Comparison of ENCODE assay signal across 8 cellular contexts in genomic region chr12:123364532-123365140, GRCh38. TPM values are rescaled to one million over a fixed set of nuclear protein-coding genes. Genes with fewer than 3 reads are reported as not detected.
DNase-seq lines count a peak whose midpoint lies in the region; ATAC-seq, FAIRE-seq and TF ChIP-seq lines count a peak whose summit lies in the region.

Gene SBNO1, minus strand, starts transcription at chr12:123364847. Its CDS starts 14,406 bp downstream, at chr12:123350441.

- CTCF ChIA-PET in K562 (lab: Yijun Ruan, JAX; ENCODE audit: low intra/inter-chr PET ratio), result interaction anchor here (1.1 kb wide), 1 partner anchor 8 kb away, joined by 3 read pairs; no protein-coding TSS in a partner anchor

- BruUV-seq in K562 (replicated peaks; lab: Mats Ljungman, UMichigan), result no TSS peak

- H3K4me2 ChIP-seq in K562 (ENCODE audit: insufficient read depth, low read length) (peak within 1 kb of the TSS; percentile 88), skeletal muscle satellite cell (ENCODE audit: low read length) (peak within 1 kb of the TSS; percentile 92)

- H3K4me3 ChIP-seq in K562, result peak within 1 kb of the TSS; percentile 93
- peak within 1 kb of the TSS; percentile 90 for H3K4me3 ChIP-seq in iPS-15b (ENCODE audit: low read depth, low read length)
- H3K4me3 ChIP-seq in skeletal muscle satellite cell (ENCODE audit: low read length), result peak within 1 kb of the TSS; percentile 85

- H3K9me1 ChIP-seq in K562 (ENCODE audit: control insufficient read depth, insufficient read depth, low read length), result no peaks in the 10 kb centered on the region

- TF ChIP-seq POLR2A in GM12891 (IDR thresholded peaks at IDR 0.05; ENCODE audit: low read depth, low read length), result peak; percentile 77
- TF ChIP-seq POLR2A in K562 (conservative IDR thresholded peaks at IDR 0.05), result peak; percentile 65

- POLR2A ChIA-PET in K562 (lab: Yijun Ruan, JAX), result interaction anchor here (0.7 to 9.2 kb wide), 11 partner anchors 9 to 237 kb away, joined by 3 to 151 read pairs (median 3); partner anchors contain the start of genes DDX55 and KMT5A

- ATAC-seq in HG02870 (IDR thresholded peaks at IDR 0.05; ENCODE audit: unreplicated experiment) (peak; percentile 34), K562 (peak; percentile 73)

- H3K9me3 ChIP-seq in K562 (replicated peaks; ENCODE audit: control insufficient read depth, insufficient read depth, low read depth, low read length), result no peaks in the 10 kb centered on the region
- no peaks in the 10 kb centered on the region for H3K9me3 ChIP-seq in iPS-15b (ENCODE audit: control insufficient read depth, insufficient read depth, low read length)
- no peaks in the 10 kb centered on the region for H3K9me3 ChIP-seq in skeletal muscle satellite cell (replicated peaks; ENCODE audit: low read length)

- peaks cover 50% of the 10 kb centered on the region for H3K79me2 ChIP-seq in K562 (ENCODE audit: control insufficient read depth, insufficient read depth, low read length)

- FAIRE-seq in GM12891 (lab: Jason Lieb, UNC) (no peak), K562 (lab: Jason Lieb, UNC) (no peak)

- peak; percentile 5; the same call in 1 of the 2 replicates for TF ChIP-seq EP300 in K562 (IDR thresholded peaks at IDR 0.05; ENCODE audit: low read length)

- TF ChIP-seq CTCF in K562 (IDR thresholded peaks at IDR 0.05 in 2 of 3, conservative IDR thresholded peaks at IDR 0.05 in 1 of 3; ENCODE audit: insufficient read depth in 2 of 3, low read depth in 1 of 3, low read length in 3 of 3), result no peak

- intact Hi-C loops in K562 (cut with micrococcal nuclease), result loop anchor here (1.0 to 5.0 kb wide), 3 partner anchors 19 to 218 kb away; partner anchors contain the start of gene TMED2

- H2AFZ ChIP-seq in K562 (ENCODE audit: low read depth, low read length), result peak within 1 kb of the TSS; percentile 96

- H3K4me1 ChIP-seq in K562 (replicated peaks in 1 of 2; ENCODE audit: control insufficient read depth in 2 of 2, insufficient read depth in 2 of 2, low read length in 2 of 2), result peaks cover 17 to 34% of the 10 kb centered on the region in 2 experiments
- H3K4me1 ChIP-seq in iPS-15b (ENCODE audit: control insufficient read depth, insufficient read depth, low read length), result peaks cover 5% of the 10 kb centered on the region
- peaks cover 11% of the 10 kb centered on the region for H3K4me1 ChIP-seq in skeletal muscle satellite cell (ENCODE audit: control insufficient read depth, insufficient read depth, low read length)

- H3K27me3 ChIP-seq in K562 (ENCODE audit: control insufficient read depth in 2 of 2, insufficient read depth in 2 of 2, low read length in 2 of 2) (no peaks in the 10 kb centered on the region), iPS-15b (ENCODE audit: control insufficient read depth, insufficient read depth, low read length) (no peaks in the 10 kb centered on the region), skeletal muscle satellite cell (ENCODE audit: control insufficient read depth, insufficient read depth, low read length) (no peaks in the 10 kb centered on the region)

- in situ Hi-C loops in K562 (cut with MboI) (no loop called here), KBM-7 (cut with MboI; ENCODE audit: low pct_unique_long_range_greater_than_20kb, low sequenced_read_pairs) (no loop called here)

- H4K20me1 ChIP-seq in K562 (replicated peaks; ENCODE audit: control insufficient read depth, insufficient read depth, low read length), result peaks cover 9% of the 10 kb centered on the region; the same call in 1 of the 2 replicates

- peaks cover 11% of the 10 kb centered on the region; the same call in 1 of the 3 replicates for H3K36me3 ChIP-seq in K562 (ENCODE audit: control insufficient read depth, insufficient read depth, low read length)
- H3K36me3 ChIP-seq in iPS-15b (ENCODE audit: control insufficient read depth, insufficient read depth, low read length), result peaks cover 4% of the 10 kb centered on the region
- H3K36me3 ChIP-seq in skeletal muscle satellite cell (ENCODE audit: insufficient read depth, low read length), result no peaks in the 10 kb centered on the region

- no peak for TF ChIP-seq RAD21 in K562 (CRISPR knock-in tag; conservative IDR thresholded peaks at IDR 0.05 in 1 of 2, IDR thresholded peaks at IDR 0.05 in 1 of 2)

- H3K27ac ChIP-seq in K562 (ENCODE audit: extremely low read depth, low read depth, low read length), result peak within 1 kb of the TSS; percentile 98

- WGBS in K562 (ENCODE audit: insufficient coverage, low coverage, missing lambda C conversion rate), result 0% methylated on average over 12 of the region's 58 CpGs

- DNase-seq in GM12891 (ENCODE audit: insufficient read length, low spot score) (peak; percentile 77), NCI-H2029 (lab: John Stamatoyannopoulos, UW) (peak; percentile 85), T-helper 9 cell (peak; percentile 90), K562 (ENCODE audit: extremely low read depth in 1 of 4, low spot score in 3 of 4) (peak; percentile 93 to 97 (median 94)), KBM-7 (no peak)

- H3K9ac ChIP-seq in K562 (ENCODE audit: insufficient read depth in 1 of 2, low read depth in 2 of 2, low read length in 2 of 2), result peak within 1 kb of the TSS; percentile 96 to 98
- peak within 1 kb of the TSS; percentile 97 for H3K9ac ChIP-seq in iPS-15b (ENCODE audit: low read depth, low read length)
- peak within 1 kb of the TSS; percentile 93 for H3K9ac ChIP-seq in skeletal muscle satellite cell (ENCODE audit: low read depth, low read length)

TF ChIP-seq in GM12891, 5 proteins besides CTCF, POLR2A, EP300 and RAD21:
- TF ChIP-seq PAX5 (IDR thresholded peaks at IDR 0.05; ENCODE audit: insufficient read depth, low read length, severe bottlenecking), result no peak
- peak; percentile 95 for TF ChIP-seq TAF1 (IDR thresholded peaks at IDR 0.05; ENCODE audit: low read depth, low read length)

TF ChIP-seq in K562, 482 proteins besides CTCF, POLR2A, EP300 and RAD21 (continues in another document):
- TF ChIP-seq ARID4B (CRISPR knock-in tag; IDR thresholded peaks at IDR 0.05), result no peak
- TF ChIP-seq CXXC5 (CRISPR knock-in tag; IDR thresholded peaks at IDR 0.05), result peak; percentile 12; the same call in 1 of the 2 replicates
- TF ChIP-seq NCOR1 (IDR thresholded peaks at IDR 0.05), result no peak; the same call in 1 of the 2 replicates
- no peak for TF ChIP-seq E2F3 (CRISPR knock-in tag; IDR thresholded peaks at IDR 0.05)
- TF ChIP-seq SIN3B (IDR thresholded peaks at IDR 0.05; ENCODE audit: low read depth), result 0 out of 2 replicates have a peak, but pooled peaks have one; percentile 18
- TF ChIP-seq ASH1L (IDR thresholded peaks at IDR 0.05; ENCODE audit: borderline replicate concordance, low read depth, partially characterized antibody), result no peak

RNA-seq across cellular contexts. Expression of gene SBNO1, which starts in this region (rescaled TPM):
- 13.5 TPM for polyA plus RNA-seq in GM12891 (2012; ENCODE audit: low read depth, missing spikeins)
- total RNA-seq in K562 (2011; cell fraction: chromatin; rRNA removed; ENCODE audit: low replicate concordance), result 19.8 and 69.2 TPM in 2 replicates
- total RNA-seq in K562 (2011; cell fraction: nucleolus; rRNA removed), result 11.7 and 13.8 TPM in 2 replicates
- total RNA-seq in K562 (2011; cell fraction: nucleoplasm; rRNA removed), result 27.0 and 42.9 TPM in 2 replicates
- total RNA-seq in K562 (2014; rRNA removed) (28.4 and 35.9 TPM in 2 replicates), K562 (2014; rRNA removed; fragmentation: Illumina TruSeq; extraction: Trizol) (68.1 and 84.1 TPM in 2 replicates), K562 (2015; rRNA removed; fragmentation: Illumina TruSeq; extraction: Trizol) (56.7 and 61.7 TPM in 2 replicates), K562 (2021) (73.7 and 77.1 TPM in 2 replicates)
- polyA plus RNA-seq in K562 (2011; rRNA removed) (22.8 and 31.2 TPM in 2 replicates), K562 (2014; fragmentation: Illumina TruSeq; extraction: Trizol) (36.3 and 38.4 TPM in 2 replicates), K562 (2014; fragmentation: Nextera tagmentation; extraction: Ambion mirVana) (10 to 100 TPM; 14.9 to 25.6 TPM), K562 (2014; rRNA removed) (21.1 and 23.9 TPM in 2 replicates)
- polyA plus RNA-seq in K562 (2011; cell fraction: cytosol; rRNA removed), result 7.1 and 13.2 TPM in 2 replicates
- polyA plus RNA-seq in K562 (2011; cell fraction: nucleus; rRNA removed), result 11.2 and 12.7 TPM in 2 replicates
- polyA plus RNA-seq in K562 (2012), result 17.7 and 32.6 TPM in 2 replicates
- 111 and 113 TPM in 2 replicates for polyA minus RNA-seq in K562 (2011; rRNA and poly(A)+ RNA removed)
- polyA minus RNA-seq in K562 (2011; cell fraction: cytosol; rRNA and poly(A)+ RNA removed), result 40.2 and 42.4 TPM in 2 replicates
- 8.6 and 19.5 TPM in 2 replicates for polyA minus RNA-seq in K562 (2011; cell fraction: nucleus; rRNA and poly(A)+ RNA removed)
- total RNA-seq in skeletal muscle satellite cell (2012; rRNA removed), result 23.8 and 28.4 TPM in 2 replicates
